In genomic region chr1:46532498-46533178, GRCh38 we compare ENCODE assay signal across 8 cellular contexts. TPM values are rescaled to one million over a fixed set of nuclear protein-coding genes. Genes with fewer than 3 reads are reported as not detected.
A peak's percentile ranks its signal among the peaks of the same experiment; 100 is the strongest.
DNase-seq lines count a peak whose midpoint lies in the region; ATAC-seq and TF ChIP-seq lines count a peak whose summit lies in the region.

No MANE protein-coding gene starts in this region.

- BruUV-seq in Calu3 (replicated peaks; lab: Mats Ljungman, UMichigan), result no TSS peak

- H3K27me3 Mint-ChIP-seq in Calu3 (ENCODE audit: unreplicated experiment), result peaks cover 76% of the 10 kb centered on the region

- H2AFZ ChIP-seq in hepatocyte, result no peak overlapping the region

- peaks cover 47% of the 10 kb centered on the region for H3K27me3 ChIP-seq in hepatocyte
- peaks cover 57% of the 10 kb centered on the region for H3K27me3 ChIP-seq in skeletal muscle satellite cell (ENCODE audit: control insufficient read depth, insufficient read depth, low read length)

- H3K4me3 Mint-ChIP-seq in Calu3 (ENCODE audit: low read depth, unreplicated experiment), result no peak overlapping the region

- no peaks in the 10 kb centered on the region for H3K9me2 ChIP-seq in hepatocyte (replicated peaks; ENCODE audit: insufficient read depth)

- H3K36me3 Mint-ChIP-seq in Calu3 (ENCODE audit: insufficient read depth, unreplicated experiment), result peaks cover 10% of the 10 kb centered on the region

- 2% methylated on average over 17 of the region's 31 CpGs for WGBS in hepatocyte (ENCODE audit: low lambda C conversion rate, missing lambda C conversion rate)

- peak; percentile 77 for TF ChIP-seq CTCF in Calu3 (IDR thresholded peaks at IDR 0.05; ENCODE audit: unreplicated experiment)
- TF ChIP-seq CTCF in hepatocyte (IDR thresholded peaks at IDR 0.05; ENCODE audit: poor library complexity), result peak; percentile 69

- H3K4me1 Mint-ChIP-seq in Calu3 (ENCODE audit: low read depth, unreplicated experiment), result peaks cover 34% of the 10 kb centered on the region

- no peaks in the 10 kb centered on the region for H4K20me1 ChIP-seq in hepatocyte (ENCODE audit: insufficient read depth, poor library complexity, severe bottlenecking)

- peak overlapping the region; percentile 68 for H3K9ac ChIP-seq in skeletal muscle satellite cell (ENCODE audit: low read depth, low read length)

- H3K36me3 ChIP-seq in hepatocyte (replicated peaks; ENCODE audit: insufficient read depth, low read depth) (no peaks in the 10 kb centered on the region), skeletal muscle satellite cell (ENCODE audit: insufficient read depth, low read length) (no peaks in the 10 kb centered on the region)

- H3K9me3 Mint-ChIP-seq in Calu3 (ENCODE audit: low read depth, unreplicated experiment), result no peaks in the 10 kb centered on the region

- no peak overlapping the region for H3K27ac ChIP-seq in hepatocyte

- H3K4me2 ChIP-seq in hepatocyte (peak overlapping the region; percentile 77), skeletal muscle satellite cell (ENCODE audit: low read length) (peak overlapping the region; percentile 93)

- CTCF ChIA-PET in Calu3 (lab: Charles Lee), result interaction anchor here (0.7 to 1.9 kb wide), 7 partner anchors 10 to 192 kb away, joined by 3 to 9 read pairs (median 4); partner anchors contain the start of gene MKNK1

- DNase-seq in Calu3, result peak; percentile 84
- DNase-seq in T-helper 2 cell, result peak; percentile 36 to 73 (median 50)
- peak; percentile 45 for DNase-seq in amniotic stem cell (lab: John Stamatoyannopoulos, UW)
- DNase-seq in hepatocyte (ENCODE audit: low spot score), result peak; percentile 82
- no peak for DNase-seq in middle frontal gyrus (ENCODE audit: extremely low spot score, low spot score)

- no peaks in the 10 kb centered on the region for H3K9me3 ChIP-seq in hepatocyte (ENCODE audit: low read depth)
- no peaks in the 10 kb centered on the region for H3K9me3 ChIP-seq in skeletal muscle satellite cell (replicated peaks; ENCODE audit: low read length)

- H3K4me3 ChIP-seq in hepatocyte, result no peak overlapping the region
- peak overlapping the region; percentile 70 for H3K4me3 ChIP-seq in skeletal muscle satellite cell (ENCODE audit: low read length)

- ATAC-seq in HG03280 (IDR thresholded peaks at IDR 0.05; ENCODE audit: unreplicated experiment), result peak; percentile 49
- no peak for ATAC-seq in HG03439 (IDR thresholded peaks at IDR 0.05; ENCODE audit: unreplicated experiment)

- H3K27ac Mint-ChIP-seq in Calu3 (ENCODE audit: unreplicated experiment), result no peak overlapping the region

- intact Hi-C loops in Calu3 (cut with micrococcal nuclease; ENCODE audit: unreplicated experiment), result loop anchor here (5.0 kb wide), 1 partner anchor 195 kb away; no protein-coding TSS in a partner anchor

- H3K4me1 ChIP-seq in hepatocyte (ENCODE audit: insufficient read depth) (no peaks in the 10 kb centered on the region), skeletal muscle satellite cell (ENCODE audit: control insufficient read depth, insufficient read depth, low read length) (peaks cover 6% of the 10 kb centered on the region)

- H3K79me2 ChIP-seq in hepatocyte, result no peaks in the 10 kb centered on the region

RNA-seq across cellular contexts. Expression of gene KNCN, which starts 18.8 kb away (rescaled TPM):
- total RNA-seq in Calu3 (2022) (not detected in 2 replicates), hepatocyte (not detected in 2 replicates)
- polyA plus RNA-seq in hepatocyte, result not detected in 2 replicates
- total RNA-seq in skeletal muscle satellite cell (2012; rRNA removed), result not detected in 2 replicates

RNA-seq across cellular contexts. Expression of gene DMBX1, which starts 43.0 kb away (rescaled TPM):
- total RNA-seq in Calu3 (2022), result 0.88 and 2.3 TPM in 2 replicates
- not detected in 2 replicates for total RNA-seq in hepatocyte
- polyA plus RNA-seq in hepatocyte, result 0.32 TPM in 1 of 2 replicates, not detected in the other
- total RNA-seq in skeletal muscle satellite cell (2012; rRNA removed), result not detected in 2 replicates
